In genomic region chr6:112680076-112680475, GRCh38 we compare ENCODE assay signal across 1 cellular context.
TF ChIP-seq lines count a peak whose summit lies in the region.

No MANE protein-coding gene starts in this region.

TF ChIP-seq in IMR-90, 13 proteins besides CTCF, POLR2A, EP300 and RAD21 (continued from another document):
- TF ChIP-seq USF2 (IDR thresholded peaks at IDR 0.05; ENCODE audit: low read depth, low read length) (no peak), FOS (IDR thresholded peaks at IDR 0.05; ENCODE audit: low read depth, low read length) (no peak), BHLHE40 (IDR thresholded peaks at IDR 0.05; ENCODE audit: low read depth, low read length) (no peak), SMC3 (IDR thresholded peaks at IDR 0.05; ENCODE audit: low read depth, low read length) (no peak), CEBPB (IDR thresholded peaks at IDR 0.05; ENCODE audit: low read depth, low read length) (no peak), MAZ (IDR thresholded peaks at IDR 0.05; ENCODE audit: borderline replicate concordance, low read depth, low read length) (no peak), MXI1 (IDR thresholded peaks at IDR 0.05; ENCODE audit: borderline replicate concordance, low read depth, low read length) (no peak)
